8 cellular contexts compared by ENCODE assay signal in the genomic region with DNA sequence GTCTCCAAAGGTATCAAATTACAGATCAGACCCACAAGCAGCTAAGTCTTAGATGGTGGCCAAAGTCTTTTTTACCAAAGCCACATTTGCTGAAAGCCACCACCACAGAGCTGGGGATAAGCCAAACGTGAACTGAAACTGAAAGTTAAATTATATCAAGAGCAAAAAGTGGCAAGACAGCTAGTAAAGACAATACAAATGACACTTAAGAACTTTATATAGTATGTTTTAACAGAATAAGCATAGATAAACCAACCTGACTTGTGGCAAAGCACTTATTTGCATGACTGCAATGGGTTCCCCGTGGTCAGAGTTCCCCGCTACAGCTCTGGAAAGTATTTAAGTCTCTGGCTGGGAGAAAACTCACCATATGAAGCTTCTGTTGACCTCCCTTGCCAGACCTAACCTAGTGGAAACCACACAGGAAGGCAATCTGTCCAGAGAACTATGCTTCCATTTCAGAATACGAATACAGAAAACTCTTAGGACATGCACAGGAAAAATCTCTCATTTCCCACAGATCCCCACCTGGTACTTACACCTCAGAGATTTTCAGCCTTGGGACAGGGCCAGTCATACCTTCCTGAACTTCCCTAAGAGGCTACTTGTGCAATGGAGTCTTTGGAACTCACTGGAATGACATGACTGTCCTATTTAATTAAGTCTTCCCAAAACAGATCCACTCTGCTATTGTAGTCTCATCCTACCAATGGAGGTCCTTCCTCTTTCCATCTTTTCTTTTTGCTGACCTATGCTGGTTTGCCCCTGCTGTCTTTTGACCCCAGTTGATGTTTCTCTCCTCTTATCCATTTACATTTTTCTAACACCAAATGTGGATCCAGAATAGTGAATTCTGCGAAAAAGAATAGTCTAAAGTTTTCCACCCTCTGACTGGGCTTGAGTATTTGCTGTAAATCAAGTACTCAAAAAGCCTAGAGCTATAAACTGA.
A peak's percentile ranks its signal among the peaks of the same experiment; 100 is the strongest.
DNase-seq lines count a peak whose midpoint lies in the region; ATAC-seq lines count a peak whose summit lies in the region.

No MANE protein-coding gene starts in this region.

- peak overlapping the region; percentile 15 for H3K27ac Mint-ChIP-seq in activated naive CD4-positive, alpha-beta T cell treated with anti-CD3 and anti-CD28 coated beads for 36 hours
- H3K27ac Mint-ChIP-seq in activated CD4-positive, alpha-beta memory T cell treated with anti-CD3 and anti-CD28 coated beads for 36 hours = peak overlapping the region; percentile 70

- H3K27me3 Mint-ChIP-seq in activated naive CD4-positive, alpha-beta T cell treated with anti-CD3 and anti-CD28 coated beads for 36 hours (ENCODE audit: low read depth) = no peaks in the 10 kb centered on the region
- no peaks in the 10 kb centered on the region for H3K27me3 Mint-ChIP-seq in activated CD4-positive, alpha-beta memory T cell treated with anti-CD3 and anti-CD28 coated beads for 36 hours

- intact Hi-C loops in activated naive CD4-positive, alpha-beta T cell treated with anti-CD3 and anti-CD28 coated beads for 36 hours (cut with micrococcal nuclease) = loop anchor here (2.0 to 5.0 kb wide), 3 partner anchors 156 to 226 kb away; partner anchors contain the start of gene NR3C2
- intact Hi-C loops in activated CD4-positive, alpha-beta memory T cell treated with anti-CD3 and anti-CD28 coated beads for 36 hours (cut with micrococcal nuclease) = loop anchor here (2.0 kb wide), 2 partner anchors 160 to 226 kb away; partner anchors contain the start of gene NR3C2

- ATAC-seq in HG03045 (IDR thresholded peaks at IDR 0.05; ENCODE audit: unreplicated experiment) = peak; percentile 94

- no peaks in the 10 kb centered on the region for H3K9me3 Mint-ChIP-seq in activated naive CD4-positive, alpha-beta T cell treated with anti-CD3 and anti-CD28 coated beads for 36 hours
- no peaks in the 10 kb centered on the region for H3K9me3 Mint-ChIP-seq in activated CD4-positive, alpha-beta memory T cell treated with anti-CD3 and anti-CD28 coated beads for 36 hours

- CTCF ChIA-PET in activated naive CD4-positive, alpha-beta T cell treated with anti-CD3 and anti-CD28 coated beads for 36 hours (lab: Charles Lee) = no interaction called here
- CTCF ChIA-PET in activated CD4-positive, alpha-beta memory T cell treated with anti-CD3 and anti-CD28 coated beads for 36 hours (lab: Charles Lee) = interaction anchor here (0.6 kb wide), 1 partner anchor 75 kb away, joined by 3 read pairs; no protein-coding TSS in a partner anchor

- H3K4me3 Mint-ChIP-seq in activated naive CD4-positive, alpha-beta T cell treated with anti-CD3 and anti-CD28 coated beads for 36 hours = peak overlapping the region; percentile 63
- peak overlapping the region; percentile 65 for H3K4me3 Mint-ChIP-seq in activated CD4-positive, alpha-beta memory T cell treated with anti-CD3 and anti-CD28 coated beads for 36 hours

- POLR2A ChIA-PET in activated CD4-positive, alpha-beta memory T cell treated with anti-CD3 and anti-CD28 coated beads for 36 hours (lab: Charles Lee) = no interaction called here

- DNase-seq in activated naive CD4-positive, alpha-beta T cell treated with anti-CD3 and anti-CD28 coated beads for 36 hours = peak; percentile 25
- DNase-seq in activated naive CD4-positive, alpha-beta T cell treated with Interleukin-2 at 50 U/mL for 16 hours = no peak
- peak; percentile 34 for DNase-seq in activated CD4-positive, alpha-beta memory T cell treated with anti-CD3 and anti-CD28 coated beads for 36 hours
- DNase-seq in lung microvascular endothelial cell (ENCODE audit: low read depth in 2 of 2) (peak; percentile 58 to 83), AG08395 (ENCODE audit: low spot score) (no peak), NCI-H2196 (lab: John Stamatoyannopoulos, UW; ENCODE audit: unreplicated experiment) (no peak), NCI-H1092 treated with DMSO at 0.1 percent for 48 hours (lab: John Stamatoyannopoulos, UW) (no peak)

- peaks cover 3% of the 10 kb centered on the region for H3K36me3 Mint-ChIP-seq in activated naive CD4-positive, alpha-beta T cell treated with anti-CD3 and anti-CD28 coated beads for 36 hours (ENCODE audit: low read depth)
- H3K36me3 Mint-ChIP-seq in activated CD4-positive, alpha-beta memory T cell treated with anti-CD3 and anti-CD28 coated beads for 36 hours = no peaks in the 10 kb centered on the region

- peaks cover 25% of the 10 kb centered on the region for H3K4me1 Mint-ChIP-seq in activated naive CD4-positive, alpha-beta T cell treated with anti-CD3 and anti-CD28 coated beads for 36 hours (ENCODE audit: low read depth)
- H3K4me1 Mint-ChIP-seq in activated CD4-positive, alpha-beta memory T cell treated with anti-CD3 and anti-CD28 coated beads for 36 hours (ENCODE audit: low read depth) = peaks cover 27% of the 10 kb centered on the region

Comparison
In these comparisons a context has a peak if more than half of its experiments do, and no peak if none do; other contexts are left out.
1. DNase-seq: peak in activated naive CD4-positive, alpha-beta T cell treated with anti-CD3 and anti-CD28 coated beads for 36 hours (single experiment), activated CD4-positive, alpha-beta memory T cell treated with anti-CD3 and anti-CD28 coated beads for 36 hours (single experiment) and lung microvascular endothelial cell (2 of 2); none in activated naive CD4-positive, alpha-beta T cell treated with Interleukin-2 at 50 U/mL for 16 hours (single experiment), AG08395 (single experiment), NCI-H2196 (single experiment) and NCI-H1092 treated with DMSO at 0.1 percent for 48 hours (single experiment).